ENCODE assay signal across 18 cellular contexts in the genomic region with DNA sequence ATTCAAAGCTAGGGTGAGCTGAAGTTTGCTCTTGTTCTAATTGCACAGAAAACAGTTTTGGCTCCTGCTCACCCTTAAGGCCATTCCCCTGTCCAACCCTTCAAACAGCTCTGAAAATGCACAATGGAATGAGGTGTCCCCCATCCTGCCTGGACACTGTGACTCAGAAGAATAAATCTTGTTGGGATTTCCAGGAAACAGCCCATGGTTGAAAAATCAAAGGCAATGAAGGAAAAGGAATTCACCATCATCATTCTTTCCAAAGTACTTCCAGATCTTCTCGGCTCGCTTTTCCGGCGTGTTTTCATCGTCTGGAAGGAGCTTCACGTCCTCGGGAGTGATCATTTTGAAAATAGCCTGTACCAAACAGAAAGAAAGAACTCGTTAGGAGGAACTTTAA. TPM values are rescaled to one million over a fixed set of nuclear protein-coding genes. Genes with fewer than 3 reads are reported as not detected.
DNase-seq lines count a peak whose midpoint lies in the region; ATAC-seq and TF ChIP-seq lines count a peak whose summit lies in the region.
"Had no signal": no experiment of that assay in that cellular context is flagged by ENCODE, and none has a peak within 500 bp of the region (broad histone marks: within the 10 kb centered on the region; RNA-seq: fewer than 3 reads in every experiment).

No MANE protein-coding gene starts in this region.

- intact Hi-C loops in PC-9 (cut with micrococcal nuclease; ENCODE audit: unreplicated experiment), result no loop called here

- TF ChIP-seq CTCF in PC-9 (conservative IDR thresholded peaks at IDR 0.05) (no peak), fibroblast of mammary gland (conservative IDR thresholded peaks at IDR 0.05; ENCODE audit: control insufficient read depth, insufficient read depth, low read depth, low read length) (no peak)

- no peak overlapping the region for H2AFZ ChIP-seq in PC-9

- BruUV-seq in PC-9 (replicated peaks; lab: Mats Ljungman, UMichigan), result no TSS peak

- no peaks in the 10 kb centered on the region for H4K20me1 ChIP-seq in PC-9 (ENCODE audit: insufficient read depth)

- H3K9ac ChIP-seq in rectal smooth muscle tissue (ENCODE audit: low read length), result no peak overlapping the region

- H3K4me3 ChIP-seq in PC-9 (no peak overlapping the region), fibroblast of mammary gland (ENCODE audit: control insufficient read depth, low read depth, low read length) (no peak overlapping the region), rectal smooth muscle tissue (ENCODE audit: low read length) (no peak overlapping the region)
- H3K4me3 ChIP-seq: spleen, upper lobe of right lung had no signal

- no peaks in the 10 kb centered on the region for H3K79me2 ChIP-seq in PC-9 (ENCODE audit: low read depth)

- no peaks in the 10 kb centered on the region for H3K9me2 ChIP-seq in PC-9 (ENCODE audit: insufficient read depth)

- H3K27me3 ChIP-seq in PC-9 (ENCODE audit: insufficient read depth, low read depth), result no peaks in the 10 kb centered on the region
- no peaks in the 10 kb centered on the region for H3K27me3 ChIP-seq in rectal smooth muscle tissue (ENCODE audit: control insufficient read depth, insufficient read depth, low read length)
- H3K27me3 ChIP-seq: BE2C, upper lobe of right lung had no signal

- peak overlapping the region; percentile 26; the same call in 1 of the 2 replicates for H3K4me2 ChIP-seq in PC-9

- no peak for ATAC-seq in stimulated activated naive CD8-positive, alpha-beta T cell treated with anti-CD3 and anti-CD28 coated beads, Interleukin-15, Interleukin-2, amounts not matched to agents 100 U/mL and 50 U/mL, for 24 hours
- no peak for ATAC-seq in HG03565 (IDR thresholded peaks at IDR 0.05; ENCODE audit: unreplicated experiment)
- no peak for ATAC-seq in HG02970 (IDR thresholded peaks at IDR 0.05; ENCODE audit: low FRiP score, unreplicated experiment)
- ATAC-seq: naive thymus-derived CD4-positive, alpha-beta T cell; upper lobe of right lung had no signal

- peaks cover 8% of the 10 kb centered on the region; the same call in 1 of the 2 replicates for H3K4me1 ChIP-seq in PC-9 (replicated peaks; ENCODE audit: insufficient read depth)
- no peaks in the 10 kb centered on the region for H3K4me1 ChIP-seq in rectal smooth muscle tissue (ENCODE audit: control insufficient read depth, insufficient read depth, low read length)
- H3K4me1 ChIP-seq: BE2C, upper lobe of right lung had no signal

- POLR2A ChIA-PET in PC-9 (lab: Charles Lee; ENCODE audit: unreplicated experiment), result no interaction called here

- no peak overlapping the region for H3K27ac ChIP-seq in PC-9
- H3K27ac ChIP-seq in rectal smooth muscle tissue (ENCODE audit: low read depth, low read length), result peak overlapping the region; percentile 43
- H3K27ac ChIP-seq: spleen, upper lobe of right lung had no signal

- H3F3A ChIP-seq in PC-9 (ENCODE audit: insufficient read depth, low read depth), result no peaks in the 10 kb centered on the region

- peak; percentile 21 for DNase-seq in AG08396 (ENCODE audit: low spot score)
- no peak for DNase-seq in PC-9
- DNase-seq in fibroblast of mammary gland (ENCODE audit: low read depth), result peak; percentile 81
- no peak for DNase-seq in stimulated activated naive CD8-positive, alpha-beta T cell treated with anti-CD3 and anti-CD28 coated beads, Interleukin-15, Interleukin-2, amounts not matched to agents 100 U/mL and 50 U/mL, for 24 hours
- DNase-seq in SHP77 (lab: John Stamatoyannopoulos, UW), result no peak
- DNase-seq: activated CD4-positive, alpha-beta T cell treated with anti-CD3 and anti-CD28 coated beads, Interleukin-2, amount 50 U/mL, for 1 hour; BE2C; cerebellar nuclear complex; DND-41; KBM-7; naive thymus-derived CD4-positive, alpha-beta T cell; NCI-H1930; upper lobe of right lung had no signal

- no peaks in the 10 kb centered on the region for H3K9me3 ChIP-seq in PC-9 (ENCODE audit: insufficient read depth, low read depth)
- H3K9me3 ChIP-seq: BE2C, spleen, upper lobe of right lung had no signal

- H3K36me3 ChIP-seq in PC-9 (ENCODE audit: low read depth) (no peaks in the 10 kb centered on the region), rectal smooth muscle tissue (ENCODE audit: control insufficient read depth, insufficient read depth, low read length) (no peaks in the 10 kb centered on the region)
- H3K36me3 ChIP-seq: BE2C, spleen, upper lobe of right lung had no signal

- CTCF ChIA-PET in PC-9 (lab: Charles Lee), result interaction anchor here (0.6 kb wide), 1 partner anchor 24 kb away, joined by 15 read pairs; no protein-coding TSS in a partner anchor

RNA-seq across cellular contexts. Expression of a gene that starts 4.3 kb away (rescaled TPM):
- not detected in 2 replicates for total RNA-seq in PC-9 (2021)
- total RNA-seq: activated T-helper 2 cell treated with anti-CD3 and anti-CD28 coated beads, Interferon-gamma antibody, Interleukin-2, Interleukin-4, amounts not matched to agents 10 μg/mL and 5 μg/mL and 100 μg/mL, durations not matched to agents 14 hours and 24 hours and 36 hours had no signal

Comparison
In these comparisons a context has a peak if more than half of its experiments do, and no peak if none do; other contexts are left out.
1. DNase-seq: peak in AG08396 (single experiment) and fibroblast of mammary gland (single experiment); none in PC-9 (0 of 2), stimulated activated naive CD8-positive, alpha-beta T cell treated with anti-CD3 and anti-CD28 coated beads, Interleukin-15, Interleukin-2, amounts not matched to agents 100 U/mL and 50 U/mL, for 24 hours (single experiment) and SHP77 (0 of 2).